ENCODE assay signal across 15 cellular contexts in genomic region chr22:48937032-48937639, GRCh38.
DNase-seq lines count a peak whose midpoint lies in the region; ATAC-seq and TF ChIP-seq lines count a peak whose summit lies in the region.
"Had no signal": no experiment of that assay in that cellular context is flagged by ENCODE, and none has a peak within 500 bp of the region (broad histone marks: within the 10 kb centered on the region; RNA-seq: fewer than 3 reads in every experiment).

No MANE protein-coding gene starts in this region.

- H3K4me1 Mint-ChIP-seq in activated CD4-positive, alpha-beta memory T cell treated with anti-CD3 and anti-CD28 coated beads, Interleukin-2, amount 10 ng/mL, durations not matched to agents 7 days and 5 days = no peaks in the 10 kb centered on the region
- no peaks in the 10 kb centered on the region for H3K4me1 Mint-ChIP-seq in activated CD4-positive, alpha-beta memory T cell treated with anti-CD3 and anti-CD28 coated beads for 36 hours (ENCODE audit: low read depth)
- no peaks in the 10 kb centered on the region for H3K4me1 Mint-ChIP-seq in osteocyte (ENCODE audit: unreplicated experiment)
- no peaks in the 10 kb centered on the region for H3K4me1 Mint-ChIP-seq in activated T-helper 1 cell treated with anti-CD3 and anti-CD28 coated beads, Interleukin-12 subunit alpha, Interleukin-12 subunit beta, Interleukin-2, Interleukin-4 antibody, amounts not matched to agents 30 ng/mL and 10 ng/mL and 1 ng/mL, durations not matched to agents 14 hours and 24 hours and 36 hours (ENCODE audit: low read depth)

- no peak for ATAC-seq in upper lobe of right lung
- ATAC-seq in GM21717 (IDR thresholded peaks at IDR 0.05; ENCODE audit: unreplicated experiment) = no peak
- no peak for ATAC-seq in GM18517 (IDR thresholded peaks at IDR 0.05; ENCODE audit: unreplicated experiment)

- H3K4me1 ChIP-seq in upper lobe of right lung = no peaks in the 10 kb centered on the region
- H3K4me1 ChIP-seq: HAP-1 had no signal

- no peak overlapping the region for H3K4me3 ChIP-seq in upper lobe of right lung
- H3K4me3 ChIP-seq: HAP-1 had no signal

- CTCF ChIA-PET in activated CD4-positive, alpha-beta memory T cell treated with anti-CD3 and anti-CD28 coated beads, Interleukin-2, amount 10 ng/mL, durations not matched to agents 7 days and 5 days (lab: Charles Lee) = no interaction called here
- CTCF ChIA-PET in activated CD4-positive, alpha-beta memory T cell treated with anti-CD3 and anti-CD28 coated beads for 36 hours (lab: Charles Lee) = no interaction called here

- no peak overlapping the region for H3K27ac Mint-ChIP-seq in activated CD4-positive, alpha-beta memory T cell treated with anti-CD3 and anti-CD28 coated beads, Interleukin-2, amount 10 ng/mL, durations not matched to agents 7 days and 5 days
- H3K27ac Mint-ChIP-seq in activated CD4-positive, alpha-beta memory T cell treated with anti-CD3 and anti-CD28 coated beads for 36 hours = no peak overlapping the region
- H3K27ac Mint-ChIP-seq in osteocyte (ENCODE audit: unreplicated experiment) = no peak overlapping the region
- no peak overlapping the region for H3K27ac Mint-ChIP-seq in activated T-helper 1 cell treated with anti-CD3 and anti-CD28 coated beads, Interleukin-12 subunit alpha, Interleukin-12 subunit beta, Interleukin-2, Interleukin-4 antibody, amounts not matched to agents 30 ng/mL and 10 ng/mL and 1 ng/mL, durations not matched to agents 14 hours and 24 hours and 36 hours

- no peak overlapping the region for H3K4me3 Mint-ChIP-seq in activated CD4-positive, alpha-beta memory T cell treated with anti-CD3 and anti-CD28 coated beads, Interleukin-2, amount 10 ng/mL, durations not matched to agents 7 days and 5 days
- H3K4me3 Mint-ChIP-seq in activated CD4-positive, alpha-beta memory T cell treated with anti-CD3 and anti-CD28 coated beads for 36 hours = no peak overlapping the region
- H3K4me3 Mint-ChIP-seq in osteocyte (ENCODE audit: unreplicated experiment) = no peak overlapping the region
- H3K4me3 Mint-ChIP-seq in activated T-helper 1 cell treated with anti-CD3 and anti-CD28 coated beads, Interleukin-12 subunit alpha, Interleukin-12 subunit beta, Interleukin-2, Interleukin-4 antibody, amounts not matched to agents 30 ng/mL and 10 ng/mL and 1 ng/mL, durations not matched to agents 14 hours and 24 hours and 36 hours = no peak overlapping the region

- POLR2A ChIA-PET in activated CD4-positive, alpha-beta memory T cell treated with anti-CD3 and anti-CD28 coated beads, Interleukin-2, amount 10 ng/mL, durations not matched to agents 7 days and 5 days (lab: Charles Lee) = no interaction called here
- POLR2A ChIA-PET in activated CD4-positive, alpha-beta memory T cell treated with anti-CD3 and anti-CD28 coated beads for 36 hours (lab: Charles Lee) = no interaction called here

- no peaks in the 10 kb centered on the region for H3K27me3 Mint-ChIP-seq in activated CD4-positive, alpha-beta memory T cell treated with anti-CD3 and anti-CD28 coated beads, Interleukin-2, amount 10 ng/mL, durations not matched to agents 7 days and 5 days
- H3K27me3 Mint-ChIP-seq in activated CD4-positive, alpha-beta memory T cell treated with anti-CD3 and anti-CD28 coated beads for 36 hours = peaks cover 17% of the 10 kb centered on the region
- peaks cover 3% of the 10 kb centered on the region for H3K27me3 Mint-ChIP-seq in osteocyte (ENCODE audit: unreplicated experiment)
- H3K27me3 Mint-ChIP-seq in activated T-helper 1 cell treated with anti-CD3 and anti-CD28 coated beads, Interleukin-12 subunit alpha, Interleukin-12 subunit beta, Interleukin-2, Interleukin-4 antibody, amounts not matched to agents 30 ng/mL and 10 ng/mL and 1 ng/mL, durations not matched to agents 14 hours and 24 hours and 36 hours (ENCODE audit: insufficient read depth) = no peaks in the 10 kb centered on the region

- TF ChIP-seq CTCF in osteocyte (IDR thresholded peaks at IDR 0.05) (no peak), upper lobe of right lung (IDR thresholded peaks at IDR 0.05) (no peak)

- H3K9me3 Mint-ChIP-seq in activated CD4-positive, alpha-beta memory T cell treated with anti-CD3 and anti-CD28 coated beads, Interleukin-2, amount 10 ng/mL, durations not matched to agents 7 days and 5 days = no peaks in the 10 kb centered on the region
- peaks cover 5% of the 10 kb centered on the region for H3K9me3 Mint-ChIP-seq in activated CD4-positive, alpha-beta memory T cell treated with anti-CD3 and anti-CD28 coated beads for 36 hours
- peaks cover 20% of the 10 kb centered on the region for H3K9me3 Mint-ChIP-seq in osteocyte (ENCODE audit: unreplicated experiment)
- no peaks in the 10 kb centered on the region for H3K9me3 Mint-ChIP-seq in activated T-helper 1 cell treated with anti-CD3 and anti-CD28 coated beads, Interleukin-12 subunit alpha, Interleukin-12 subunit beta, Interleukin-2, Interleukin-4 antibody, amounts not matched to agents 30 ng/mL and 10 ng/mL and 1 ng/mL, durations not matched to agents 14 hours and 24 hours and 36 hours

- H3K36me3 Mint-ChIP-seq in activated CD4-positive, alpha-beta memory T cell treated with anti-CD3 and anti-CD28 coated beads, Interleukin-2, amount 10 ng/mL, durations not matched to agents 7 days and 5 days (ENCODE audit: low read depth) = no peaks in the 10 kb centered on the region
- no peaks in the 10 kb centered on the region for H3K36me3 Mint-ChIP-seq in activated CD4-positive, alpha-beta memory T cell treated with anti-CD3 and anti-CD28 coated beads for 36 hours
- H3K36me3 Mint-ChIP-seq in osteocyte (ENCODE audit: unreplicated experiment) = peaks cover 3% of the 10 kb centered on the region
- H3K36me3 Mint-ChIP-seq in activated T-helper 1 cell treated with anti-CD3 and anti-CD28 coated beads, Interleukin-12 subunit alpha, Interleukin-12 subunit beta, Interleukin-2, Interleukin-4 antibody, amounts not matched to agents 30 ng/mL and 10 ng/mL and 1 ng/mL, durations not matched to agents 14 hours and 24 hours and 36 hours (ENCODE audit: low read depth) = no peaks in the 10 kb centered on the region

- no peak overlapping the region for H3K27ac ChIP-seq in upper lobe of right lung

- no peaks in the 10 kb centered on the region for H3K36me3 ChIP-seq in upper lobe of right lung
- H3K36me3 ChIP-seq: HAP-1 had no signal

- no peaks in the 10 kb centered on the region for H3K27me3 ChIP-seq in upper lobe of right lung

- H3K9me3 ChIP-seq in upper lobe of right lung = no peaks in the 10 kb centered on the region
- H3K9me3 ChIP-seq: HAP-1 had no signal

- intact Hi-C loops in activated CD4-positive, alpha-beta memory T cell treated with anti-CD3 and anti-CD28 coated beads for 36 hours (cut with micrococcal nuclease) = no loop called here
- intact Hi-C loops in upper lobe of right lung (cut with DNase I) = no loop called here
- intact Hi-C loops in activated T-helper 1 cell treated with anti-CD3 and anti-CD28 coated beads, Interleukin-12 subunit alpha, Interleukin-12 subunit beta, Interleukin-2, Interleukin-4 antibody, amounts not matched to agents 30 ng/mL and 10 ng/mL and 1 ng/mL, durations not matched to agents 14 hours and 24 hours and 36 hours (cut with micrococcal nuclease) = no loop called here

- DNase-seq in activated CD4-positive, alpha-beta memory T cell treated with anti-CD3 and anti-CD28 coated beads, Interleukin-2, amount 10 ng/mL, durations not matched to agents 7 days and 5 days = peak; percentile 1
- no peak for DNase-seq in activated CD4-positive, alpha-beta memory T cell treated with anti-CD3 and anti-CD28 coated beads for 36 hours
- peak; percentile 15 for DNase-seq in NCI-H345 treated with DMSO at 0.1 percent for 48 hours (lab: John Stamatoyannopoulos, UW; ENCODE audit: unreplicated experiment)
- DNase-seq in osteocyte (ENCODE audit: extremely low spot score, unreplicated experiment) = peak; percentile 73
- peak; percentile 36 for DNase-seq in upper lobe of right lung
- no peak for DNase-seq in activated T-helper 1 cell treated with anti-CD3 and anti-CD28 coated beads, Interleukin-12 subunit alpha, Interleukin-12 subunit beta, Interleukin-2, Interleukin-4 antibody, amounts not matched to agents 30 ng/mL and 10 ng/mL and 1 ng/mL, durations not matched to agents 14 hours and 24 hours and 36 hours (ENCODE audit: low spot score)
- DNase-seq: C1 segment of cervical spinal cord, COR-L47, Kasumi-1, NCI-H1105 treated with DMSO at 0.1 percent for 48 hours, NCI-H187 treated with DMSO at 0.1 percent for 48 hours, NCI-H526 treated with DMSO at 0.1 percent for 48 hours had no signal

Comparison
In these comparisons a context has a peak if more than half of its experiments do, and no peak if none do; other contexts are left out.
1. DNase-seq: peak in activated CD4-positive, alpha-beta memory T cell treated with anti-CD3 and anti-CD28 coated beads, Interleukin-2, amount 10 ng/mL, durations not matched to agents 7 days and 5 days (single experiment), NCI-H345 treated with DMSO at 0.1 percent for 48 hours (single experiment), osteocyte (single experiment) and upper lobe of right lung (single experiment); none in activated CD4-positive, alpha-beta memory T cell treated with anti-CD3 and anti-CD28 coated beads for 36 hours (single experiment) and activated T-helper 1 cell treated with anti-CD3 and anti-CD28 coated beads, Interleukin-12 subunit alpha, Interleukin-12 subunit beta, Interleukin-2, Interleukin-4 antibody, amounts not matched to agents 30 ng/mL and 10 ng/mL and 1 ng/mL, durations not matched to agents 14 hours and 24 hours and 36 hours (single experiment).